Comparison of ENCODE assay signal across 8 cellular contexts in the genomic region with DNA sequence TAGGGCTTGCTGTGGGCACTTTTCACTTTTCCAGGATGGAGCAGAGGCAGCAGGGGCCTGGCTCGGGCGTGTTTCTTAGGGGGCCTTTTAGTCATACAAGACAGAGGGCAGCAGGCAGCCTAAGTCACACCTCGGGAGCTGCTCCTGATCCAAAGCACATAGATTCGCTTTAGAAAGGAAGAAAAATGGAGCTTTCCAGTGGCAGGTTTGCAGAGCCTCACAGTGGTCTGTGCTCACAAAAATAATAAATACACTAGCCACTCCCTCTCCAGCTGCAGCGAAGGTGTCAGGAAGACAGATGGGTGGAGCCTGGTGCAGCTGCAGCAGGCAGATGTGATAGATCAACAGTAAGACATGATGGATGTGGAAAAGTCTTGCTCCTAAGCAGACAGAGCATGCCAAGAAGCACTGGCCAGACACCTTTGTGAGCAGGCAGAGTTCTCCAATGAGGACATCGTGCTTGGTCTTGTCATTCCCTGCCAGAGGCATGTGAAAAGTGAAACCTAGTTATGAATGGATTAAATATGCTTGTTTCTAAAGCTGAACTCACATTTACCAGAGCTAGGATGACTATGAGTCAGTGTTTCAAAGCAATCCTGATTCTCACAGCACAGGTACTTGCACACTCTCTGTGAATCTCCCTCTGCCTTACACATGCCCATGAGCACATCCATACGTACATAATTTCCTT.
DNase-seq lines count a peak whose midpoint lies in the region; ATAC-seq and TF ChIP-seq lines count a peak whose summit lies in the region.

No MANE protein-coding gene starts in this region.

- peak; percentile 28 for DNase-seq in BE2C
- DNase-seq in mesothelial cell of epicardium (ENCODE audit: low spot score in 2 of 2, unreplicated experiment in 2 of 2) = no peak
- DNase-seq in DMS79 (lab: John Stamatoyannopoulos, UW) = no peak
- DNase-seq in NCI-H1048 (lab: John Stamatoyannopoulos, UW) = no peak
- no peak for DNase-seq in cerebellum (ENCODE audit: low spot score)

- no peaks in the 10 kb centered on the region for H3K9me3 ChIP-seq in BE2C

- no peaks in the 10 kb centered on the region for H3K27me3 ChIP-seq in BE2C

- no peaks in the 10 kb centered on the region for H3K27me3 Mint-ChIP-seq in activated naive CD4-positive, alpha-beta T cell treated with anti-CD3 and anti-CD28 coated beads, Interleukin-2, amount 50 U/mL, for 24 hours
- peaks cover 34% of the 10 kb centered on the region for H3K27me3 Mint-ChIP-seq in mesothelial cell of epicardium (ENCODE audit: low read depth)

- ATAC-seq in HG02884 (IDR thresholded peaks at IDR 0.05; ENCODE audit: unreplicated experiment) = peak; percentile 36
- ATAC-seq in HG03139 (IDR thresholded peaks at IDR 0.05; ENCODE audit: unreplicated experiment) = no peak

- H3K4me1 ChIP-seq in BE2C = peaks cover 3% of the 10 kb centered on the region; the same call in 1 of the 2 replicates

- H3K36me3 Mint-ChIP-seq in activated naive CD4-positive, alpha-beta T cell treated with anti-CD3 and anti-CD28 coated beads, Interleukin-2, amount 50 U/mL, for 24 hours = no peaks in the 10 kb centered on the region
- H3K36me3 Mint-ChIP-seq in mesothelial cell of epicardium = no peaks in the 10 kb centered on the region

- no peak for TF ChIP-seq CTCF in BE2C (IDR thresholded peaks at IDR 0.05; ENCODE audit: low read depth, low read length)
- no peak for TF ChIP-seq CTCF in mesothelial cell of epicardium (IDR thresholded peaks at IDR 0.05; ENCODE audit: unreplicated experiment)

- H3K9me3 Mint-ChIP-seq in activated naive CD4-positive, alpha-beta T cell treated with anti-CD3 and anti-CD28 coated beads, Interleukin-2, amount 50 U/mL, for 24 hours = no peaks in the 10 kb centered on the region
- H3K9me3 Mint-ChIP-seq in mesothelial cell of epicardium = no peaks in the 10 kb centered on the region

- H3K4me3 Mint-ChIP-seq in activated naive CD4-positive, alpha-beta T cell treated with anti-CD3 and anti-CD28 coated beads, Interleukin-2, amount 50 U/mL, for 24 hours = peak overlapping the region; percentile 72
- H3K4me3 Mint-ChIP-seq in mesothelial cell of epicardium = peak overlapping the region; percentile 20

- H3K36me3 ChIP-seq in BE2C = no peaks in the 10 kb centered on the region

- peaks cover 70% of the 10 kb centered on the region for H3K4me1 Mint-ChIP-seq in activated naive CD4-positive, alpha-beta T cell treated with anti-CD3 and anti-CD28 coated beads, Interleukin-2, amount 50 U/mL, for 24 hours
- peaks cover 15% of the 10 kb centered on the region for H3K4me1 Mint-ChIP-seq in mesothelial cell of epicardium

- peak overlapping the region; percentile 90 for H3K27ac Mint-ChIP-seq in activated naive CD4-positive, alpha-beta T cell treated with anti-CD3 and anti-CD28 coated beads, Interleukin-2, amount 50 U/mL, for 24 hours
- H3K27ac Mint-ChIP-seq in mesothelial cell of epicardium = peak overlapping the region; percentile 10

- peak overlapping the region; percentile 21; the same call in 1 of the 2 replicates for H3K4me3 ChIP-seq in BE2C (ENCODE audit: low read depth, low read length)
